8 cellular contexts compared by ENCODE assay signal in the genomic region with DNA sequence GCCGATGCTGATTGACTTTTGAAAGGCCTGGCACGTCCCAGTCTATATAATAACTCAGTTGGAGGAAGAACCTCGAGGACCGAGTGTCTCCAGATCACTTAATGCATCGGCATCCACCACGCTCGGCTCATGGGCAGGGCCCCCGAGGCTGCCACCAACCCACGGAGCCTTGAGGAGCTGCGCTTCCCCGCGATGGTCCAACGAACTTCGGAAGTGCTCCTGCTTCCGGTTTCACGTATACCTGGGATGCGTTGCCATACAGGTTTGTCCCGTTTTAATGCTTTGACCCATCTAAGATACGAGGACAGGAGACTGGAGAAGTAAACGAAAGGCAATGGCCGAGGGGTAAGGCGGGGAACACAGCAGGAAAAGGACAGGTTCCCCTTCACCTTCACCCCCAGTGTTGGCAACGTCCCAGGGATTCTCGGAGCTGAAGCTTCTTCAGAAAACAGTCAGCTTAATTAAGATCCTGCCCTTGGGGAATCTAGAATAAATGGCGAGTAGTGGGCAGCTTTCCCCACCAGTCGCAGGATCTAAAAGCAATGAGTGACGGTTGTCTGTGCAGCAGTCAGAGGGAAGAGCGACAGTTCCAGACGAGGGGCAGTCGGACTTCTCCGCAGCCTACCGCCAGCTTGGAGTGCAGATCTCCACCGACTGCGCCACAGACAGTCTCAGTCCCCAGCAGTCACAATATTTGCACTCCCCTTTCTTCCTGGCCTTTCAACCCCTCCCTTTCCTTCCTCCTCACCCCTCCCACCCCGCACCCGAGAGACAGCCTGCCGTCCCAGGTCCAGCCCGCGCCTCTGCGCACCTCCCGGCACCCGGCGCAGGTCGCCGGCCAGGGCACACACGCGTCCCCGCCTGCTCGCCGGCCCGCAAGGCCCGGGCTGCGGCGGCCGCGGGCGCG. TPM values are rescaled to one million over a fixed set of nuclear protein-coding genes. Genes with fewer than 3 reads are reported as not detected.
DNase-seq lines count a peak whose midpoint lies in the region; ATAC-seq and TF ChIP-seq lines count a peak whose summit lies in the region.

No MANE protein-coding gene starts in this region.

- no peaks in the 10 kb centered on the region for H3K9me3 ChIP-seq in duodenal mucosa (ENCODE audit: control insufficient read depth in 1 of 2, low read length in 2 of 2)
- no peaks in the 10 kb centered on the region for H3K9me3 ChIP-seq in neural cell (ENCODE audit: low read length)

- H3K27me3 ChIP-seq in duodenal mucosa (ENCODE audit: control insufficient read depth in 1 of 2, insufficient read depth in 2 of 2, low read length in 2 of 2) (peaks cover 55 to 70% of the 10 kb centered on the region in 2 donors), neural cell (ENCODE audit: insufficient read depth, low read depth, low read length) (peaks cover 61% of the 10 kb centered on the region)

- peak overlapping the region; percentile 56 for H3K27ac Mint-ChIP-seq in Calu3 (ENCODE audit: unreplicated experiment)

- peaks cover 8% of the 10 kb centered on the region for H3K4me1 Mint-ChIP-seq in Calu3 (ENCODE audit: low read depth, unreplicated experiment)

- H2AFZ ChIP-seq in neural cell (ENCODE audit: low read depth, low read length) = no peak overlapping the region

- no peak for TF ChIP-seq EP300 in neural cell (conservative IDR thresholded peaks at IDR 0.05; ENCODE audit: poor library complexity, severe bottlenecking)

- H3K36me3 Mint-ChIP-seq in Calu3 (ENCODE audit: insufficient read depth, unreplicated experiment) = peaks cover 14% of the 10 kb centered on the region

- no peaks in the 10 kb centered on the region for H4K20me1 ChIP-seq in neural cell (ENCODE audit: insufficient read depth)

- TF ChIP-seq CTCF in Calu3 (IDR thresholded peaks at IDR 0.05; ENCODE audit: unreplicated experiment) = no peak
- TF ChIP-seq CTCF in neural cell (IDR thresholded peaks at IDR 0.05; ENCODE audit: poor library complexity, severe bottlenecking) = no peak

- H3K79me2 ChIP-seq in neural cell (replicated peaks; ENCODE audit: insufficient read depth, low read length) = peaks cover 15% of the 10 kb centered on the region

- DNase-seq in Calu3 (no peak), RPMI7951 (ENCODE audit: low read depth) (peak; percentile 48), G401 (ENCODE audit: low spot score) (no peak)

- H3K4me1 ChIP-seq in duodenal mucosa (ENCODE audit: control insufficient read depth in 1 of 2, insufficient read depth in 2 of 2, low read length in 2 of 2) = peaks cover 9 to 10% of the 10 kb centered on the region in 2 donors

- BruUV-seq in Calu3 (replicated peaks; lab: Mats Ljungman, UMichigan) = no TSS peak

- peaks cover 75% of the 10 kb centered on the region for H3K27me3 Mint-ChIP-seq in Calu3 (ENCODE audit: unreplicated experiment)

- H3K27ac ChIP-seq in duodenal mucosa (ENCODE audit: low read depth, low read length) (no peak overlapping the region), neural cell (ENCODE audit: low read length) (peak overlapping the region; percentile 52)

- H3K9ac ChIP-seq in duodenal mucosa (ENCODE audit: low read depth in 1 of 2, low read length in 2 of 2) = peak overlapping the region in 1 of 2 donors; percentile 34
- H3K9ac ChIP-seq in neural cell (ENCODE audit: low read length) = peak overlapping the region; percentile 61

- peak overlapping the region; percentile 50 for H3K4me2 ChIP-seq in neural cell (ENCODE audit: low read length)

- H3K4me3 Mint-ChIP-seq in Calu3 (ENCODE audit: low read depth, unreplicated experiment) = peak overlapping the region; percentile 78

- H3K9me3 Mint-ChIP-seq in Calu3 (ENCODE audit: low read depth, unreplicated experiment) = no peaks in the 10 kb centered on the region

- no peaks in the 10 kb centered on the region for H3K9me2 ChIP-seq in neural cell (ENCODE audit: insufficient read depth, low read length)

- in situ Hi-C loops in G401 (cut with HindIII; ENCODE audit: low sequenced_read_pairs) = no loop called here

- H3F3A ChIP-seq in neural cell (ENCODE audit: insufficient read depth, low read length, poor library complexity, severe bottlenecking) = peaks cover 6% of the 10 kb centered on the region

- no peaks in the 10 kb centered on the region for H3K36me3 ChIP-seq in duodenal mucosa (ENCODE audit: control insufficient read depth in 1 of 2, insufficient read depth in 2 of 2, low read length in 2 of 2)
- no peaks in the 10 kb centered on the region for H3K36me3 ChIP-seq in neural cell (ENCODE audit: insufficient read depth, low read length)

- H3K4me3 ChIP-seq in duodenal mucosa (ENCODE audit: low read depth in 1 of 2, low read length in 2 of 2) (peak overlapping the region; percentile 71 to 73), neural cell (ENCODE audit: low read length) (peak overlapping the region; percentile 68)

- no peak for TF ChIP-seq RAD21 in neural cell (conservative IDR thresholded peaks at IDR 0.05)

- ATAC-seq in GM19467 (IDR thresholded peaks at IDR 0.05; ENCODE audit: unreplicated experiment) (peak; percentile 59), HG03520 (IDR thresholded peaks at IDR 0.05; ENCODE audit: unreplicated experiment) (peak; percentile 41)
- no peak for ATAC-seq in activated CD4-positive, CD25-positive, alpha-beta regulatory T cell treated with anti-CD3 and anti-CD28 coated beads, Interleukin-2, amount 50 U/mL, for 24 hours

- CTCF ChIA-PET in Calu3 (lab: Charles Lee) = interaction anchor here (0.7 to 1.2 kb wide), 3 partner anchors 12 to 456 kb away, joined by 3 to 5 read pairs (median 5); no protein-coding TSS in a partner anchor

- intact Hi-C loops in Calu3 (cut with micrococcal nuclease; ENCODE audit: unreplicated experiment) = no loop called here

TF ChIP-seq in neural cell, 6 proteins besides CTCF, POLR2A, EP300 and RAD21:
- TF ChIP-seq POLR2AphosphoS5 (IDR thresholded peaks at IDR 0.05) (peak; percentile 55), TAF1 (IDR thresholded peaks at IDR 0.05; ENCODE audit: low read depth) (no peak), MXI1 (conservative IDR thresholded peaks at IDR 0.05; ENCODE audit: poor library complexity, severe bottlenecking) (no peak), SMC3 (conservative IDR thresholded peaks at IDR 0.05; ENCODE audit: poor library complexity) (peak; percentile 26), EZH2 (IDR thresholded peaks at IDR 0.05; ENCODE audit: borderline replicate concordance, insufficient read depth, low read length, poor library complexity, severe bottlenecking) (no peak)
- TF ChIP-seq, protein P1, sequence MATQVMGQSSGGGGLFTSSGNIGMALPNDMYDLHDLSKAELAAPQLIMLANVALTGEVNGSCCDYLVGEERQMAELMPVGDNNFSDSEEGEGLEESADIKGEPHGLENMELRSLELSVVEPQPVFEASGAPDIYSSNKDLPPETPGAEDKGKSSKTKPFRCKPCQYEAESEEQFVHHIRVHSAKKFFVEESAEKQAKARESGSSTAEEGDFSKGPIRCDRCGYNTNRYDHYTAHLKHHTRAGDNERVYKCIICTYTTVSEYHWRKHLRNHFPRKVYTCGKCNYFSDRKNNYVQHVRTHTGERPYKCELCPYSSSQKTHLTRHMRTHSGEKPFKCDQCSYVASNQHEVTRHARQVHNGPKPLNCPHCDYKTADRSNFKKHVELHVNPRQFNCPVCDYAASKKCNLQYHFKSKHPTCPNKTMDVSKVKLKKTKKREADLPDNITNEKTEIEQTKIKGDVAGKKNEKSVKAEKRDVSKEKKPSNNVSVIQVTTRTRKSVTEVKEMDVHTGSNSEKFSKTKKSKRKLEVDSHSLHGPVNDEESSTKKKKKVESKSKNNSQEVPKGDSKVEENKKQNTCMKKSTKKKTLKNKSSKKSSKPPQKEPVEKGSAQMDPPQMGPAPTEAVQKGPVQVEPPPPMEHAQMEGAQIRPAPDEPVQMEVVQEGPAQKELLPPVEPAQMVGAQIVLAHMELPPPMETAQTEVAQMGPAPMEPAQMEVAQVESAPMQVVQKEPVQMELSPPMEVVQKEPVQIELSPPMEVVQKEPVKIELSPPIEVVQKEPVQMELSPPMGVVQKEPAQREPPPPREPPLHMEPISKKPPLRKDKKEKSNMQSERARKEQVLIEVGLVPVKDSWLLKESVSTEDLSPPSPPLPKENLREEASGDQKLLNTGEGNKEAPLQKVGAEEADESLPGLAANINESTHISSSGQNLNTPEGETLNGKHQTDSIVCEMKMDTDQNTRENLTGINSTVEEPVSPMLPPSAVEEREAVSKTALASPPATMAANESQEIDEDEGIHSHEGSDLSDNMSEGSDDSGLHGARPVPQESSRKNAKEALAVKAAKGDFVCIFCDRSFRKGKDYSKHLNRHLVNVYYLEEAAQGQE (IDR thresholded peaks at IDR 0.05; ENCODE audit: borderline replicate concordance) = no peak

RNA-seq across cellular contexts. Expression of a gene that starts 10.7 kb away (rescaled TPM):
- total RNA-seq in Calu3 (2022) = not detected in 2 replicates
- total RNA-seq in RPMI7951 (2014; rRNA removed; shearing (Covaris generic)) = not detected in 2 replicates
- polyA plus RNA-seq in neural cell = 8.4 and 8.7 TPM in 2 replicates
- 15.6 TPM in 2 replicates for polyA minus RNA-seq in neural cell
- not detected in 2 replicates for total RNA-seq in G401 (2014; rRNA removed; shearing (Covaris generic))

Comparison
In these comparisons a context has a peak if more than half of its experiments do, and no peak if none do; other contexts are left out.
1. ATAC-seq: peak in GM19467 (single experiment) and HG03520 (single experiment); none in activated CD4-positive, CD25-positive, alpha-beta regulatory T cell treated with anti-CD3 and anti-CD28 coated beads, Interleukin-2, amount 50 U/mL, for 24 hours (0 of 2).